17 cellular contexts compared by ENCODE assay signal in genomic region chr2:158079672-158080071, GRCh38. TPM values are rescaled to one million over a fixed set of nuclear protein-coding genes. Genes with fewer than 3 reads are reported as not detected.
DNase-seq lines count a peak whose midpoint lies in the region; ATAC-seq lines count a peak whose summit lies in the region.
"Had no signal": no experiment of that assay in that cellular context is flagged by ENCODE, and none has a peak within 500 bp of the region (broad histone marks: within the 10 kb centered on the region; RNA-seq: fewer than 3 reads in every experiment).

No MANE protein-coding gene starts in this region.

- in situ Hi-C loops in SK-MEL-5 (cut with HindIII; ENCODE audit: low pct_unique_long_range_greater_than_20kb, low sequenced_read_pairs), result no loop called here

- H3K27ac Mint-ChIP-seq in activated T-cell treated with anti-CD3 and anti-CD28 coated beads, Interleukin-2, amount 50 U/mL, for 72 hours, result no peak overlapping the region
- H3K27ac Mint-ChIP-seq: T-helper 17 cell had no signal

- peaks cover 4 to 8% of the 10 kb centered on the region in 2 donors for H3K9me3 Mint-ChIP-seq in activated T-cell treated with anti-CD3 and anti-CD28 coated beads, Interleukin-2, amount 50 U/mL, for 72 hours

- H3K4me3 Mint-ChIP-seq in activated T-cell treated with anti-CD3 and anti-CD28 coated beads, Interleukin-2, amount 50 U/mL, for 72 hours, result no peak overlapping the region
- H3K4me3 Mint-ChIP-seq: T-helper 17 cell had no signal

- intact Hi-C loops in left colon (cut with DNase I, micrococcal nuclease), result no loop called here

- no peaks in the 10 kb centered on the region for H3K36me3 Mint-ChIP-seq in activated T-cell treated with anti-CD3 and anti-CD28 coated beads, Interleukin-2, amount 50 U/mL, for 72 hours (ENCODE audit: insufficient read depth in 2 of 2)

- DNase-seq in DMS153 treated with DMSO at 0.1 percent for 48 hours (lab: John Stamatoyannopoulos, UW; ENCODE audit: unreplicated experiment), result peak; percentile 75
- peak; percentile 81 to 88 for DNase-seq in NCI-H1930 (lab: John Stamatoyannopoulos, UW)
- peak; percentile 68 for DNase-seq in SK-MEL-5 (ENCODE audit: low read depth, low spot score)
- peak; percentile 44 for DNase-seq in glomerular visceral epithelial cell (ENCODE audit: extremely low spot score)
- DNase-seq in activated T-cell treated with anti-CD3 and anti-CD28 coated beads, Interleukin-2, amount 50 U/mL, for 72 hours, result no peak
- DNase-seq in left colon, result no peak
- DNase-seq: activated CD4-positive, alpha-beta T cell treated with anti-CD3 and anti-CD28 coated beads for 48 hours; activated T-cell treated with anti-CD3 and anti-CD28 coated beads, Interleukin-2, amount 50 U/mL, for 48 hours; amniotic stem cell; cortex of kidney; KBM-7; NCI-H1694 treated with DMSO at 0.1 percent for 48 hours; stimulated activated CD4-positive, alpha-beta T cell treated with anti-CD3 and anti-CD28 coated beads, Interleukin-1b, Interleukin-23, amount 100 ng/mL, for 48 hours; T-helper 17 cell had no signal

- no peak for ATAC-seq in activated T-cell treated with anti-CD3 and anti-CD28 coated beads, Interleukin-2, amount 50 U/mL, for 72 hours (replicated peaks in 1 of 2)
- ATAC-seq in left colon, result no peak
- no peak for ATAC-seq in HG02588 (IDR thresholded peaks at IDR 0.05; ENCODE audit: unreplicated experiment)
- no peak for ATAC-seq in GM18517 (IDR thresholded peaks at IDR 0.05; ENCODE audit: unreplicated experiment)
- ATAC-seq: T-helper 17 cell had no signal

- peaks cover 7% of the 10 kb centered on the region for H3K27me3 Mint-ChIP-seq in activated T-cell treated with anti-CD3 and anti-CD28 coated beads, Interleukin-2, amount 50 U/mL, for 72 hours (ENCODE audit: low read depth)
- H3K27me3 Mint-ChIP-seq: T-helper 17 cell had no signal

- no peaks in the 10 kb centered on the region for H3K4me1 Mint-ChIP-seq in activated T-cell treated with anti-CD3 and anti-CD28 coated beads, Interleukin-2, amount 50 U/mL, for 72 hours (ENCODE audit: low read depth)
- H3K4me1 Mint-ChIP-seq: T-helper 17 cell had no signal

RNA-seq across cellular contexts. Expression of gene UPP2, which starts 22.0 kb away (rescaled TPM):
- not detected in 2 replicates for total RNA-seq in SK-MEL-5 (2014; rRNA removed; shearing (Covaris generic))
- not detected in 2 replicates for polyA plus RNA-seq in SK-MEL-5 (2015; cell fraction: cytosol; rRNA removed)
- polyA plus RNA-seq in SK-MEL-5 (2015; cell fraction: nucleus; rRNA removed), result not detected in 2 replicates
- total RNA-seq in activated T-cell treated with anti-CD3 and anti-CD28 coated beads, Interleukin-2, amount 50 U/mL, for 72 hours, result not detected
- not detected for total RNA-seq in left colon
- total RNA-seq: prostate gland, T-helper 17 cell had no signal

Comparison
In these comparisons a context has a peak if more than half of its experiments do, and no peak if none do; other contexts are left out.
1. DNase-seq: peak in DMS153 treated with DMSO at 0.1 percent for 48 hours (single experiment), NCI-H1930 (2 of 2), SK-MEL-5 (single experiment) and glomerular visceral epithelial cell (single experiment); none in activated T-cell treated with anti-CD3 and anti-CD28 coated beads, Interleukin-2, amount 50 U/mL, for 72 hours (0 of 2) and left colon (0 of 2).